Comparison of ENCODE assay signal across 15 cellular contexts in genomic region chr11:13889566-13890214, GRCh38.
DNase-seq lines count a peak whose midpoint lies in the region; FAIRE-seq and TF ChIP-seq lines count a peak whose summit lies in the region.
"Had no signal": no experiment of that assay in that cellular context is flagged by ENCODE, and none has a peak within 500 bp of the region (broad histone marks: within the 10 kb centered on the region; RNA-seq: fewer than 3 reads in every experiment).

No MANE protein-coding gene starts in this region.

- DNase-seq in NCI-H1694 treated with DMSO at 0.1 percent for 48 hours (lab: John Stamatoyannopoulos, UW) (peak; percentile 19), NCI-H748 (lab: John Stamatoyannopoulos, UW; ENCODE audit: unreplicated experiment) (peak; percentile 83), kidney tubule cell (ENCODE audit: low spot score) (peak; percentile 43), HTR-8/SVneo (ENCODE audit: insufficient read length, low spot score) (no peak), GF-D8 (lab: John Stamatoyannopoulos, UW) (no peak), midbrain (lab: John Stamatoyannopoulos, UW) (no peak)
- DNase-seq: activated naive CD4-positive, alpha-beta T cell treated with anti-CD3 and anti-CD28 coated beads, Interleukin-2, amount 10 ng/mL, durations not matched to agents 7 days and 5 days; activated T-cell treated with anti-CD3 and anti-CD28 coated beads for 4 hours; body of pancreas; gastrocnemius medialis; HFFc6; IMR-90; pancreas; stimulated activated CD4-positive, alpha-beta T cell treated with anti-CD3 and anti-CD28 coated beads, Interleukin-4, amount 100 ng/mL, for 4 hours had no signal

- no peak for FAIRE-seq in HTR-8/SVneo (lab: Jason Lieb, UNC)
- FAIRE-seq: pancreas had no signal

- TF ChIP-seq EP300 in Ishikawa (IDR thresholded peaks at IDR 0.05; ENCODE audit: borderline replicate concordance), result peak; percentile 97

- peak; percentile 17; the same call in 1 of the 2 replicates for TF ChIP-seq RAD21 in Ishikawa (IDR thresholded peaks at IDR 0.05; ENCODE audit: low read depth)

TF ChIP-seq in Ishikawa, 13 proteins besides CTCF, POLR2A, EP300 and RAD21:
- TF ChIP-seq TAF1 (IDR thresholded peaks at IDR 0.05; ENCODE audit: low read depth) (no peak), CEBPB (IDR thresholded peaks at IDR 0.05) (peak; percentile 23; the same call in 1 of the 2 replicates), NFIC (IDR thresholded peaks at IDR 0.05) (peak; percentile 99), TCF12 (IDR thresholded peaks at IDR 0.05; ENCODE audit: low read depth) (peak; percentile 93), TEAD4 (IDR thresholded peaks at IDR 0.05) (peak; percentile 78), FOXM1 (IDR thresholded peaks at IDR 0.05; ENCODE audit: borderline replicate concordance, low read depth) (peak; percentile 94), ZBTB7A (IDR thresholded peaks at IDR 0.05; ENCODE audit: low read depth) (no peak), YY1 (IDR thresholded peaks at IDR 0.05; ENCODE audit: low read depth) (peak; percentile 38; the same call in 1 of the 2 replicates)
- TF ChIP-seq, protein P1, sequence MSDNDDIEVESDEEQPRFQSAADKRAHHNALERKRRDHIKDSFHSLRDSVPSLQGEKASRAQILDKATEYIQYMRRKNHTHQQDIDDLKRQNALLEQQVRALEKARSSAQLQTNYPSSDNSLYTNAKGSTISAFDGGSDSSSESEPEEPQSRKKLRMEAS (IDR thresholded peaks at IDR 0.05), result 0 out of 2 replicates have a peak, but pooled peaks have one; percentile 23

Comparison
In these comparisons a context has a peak if more than half of its experiments do, and no peak if none do; other contexts are left out.
1. DNase-seq: peak in NCI-H1694 treated with DMSO at 0.1 percent for 48 hours (single experiment), NCI-H748 (single experiment) and kidney tubule cell (single experiment); none in HTR-8/SVneo (single experiment), GF-D8 (single experiment) and midbrain (single experiment).